Comparison of ENCODE assay signal across 1 cellular context in the genomic region with DNA sequence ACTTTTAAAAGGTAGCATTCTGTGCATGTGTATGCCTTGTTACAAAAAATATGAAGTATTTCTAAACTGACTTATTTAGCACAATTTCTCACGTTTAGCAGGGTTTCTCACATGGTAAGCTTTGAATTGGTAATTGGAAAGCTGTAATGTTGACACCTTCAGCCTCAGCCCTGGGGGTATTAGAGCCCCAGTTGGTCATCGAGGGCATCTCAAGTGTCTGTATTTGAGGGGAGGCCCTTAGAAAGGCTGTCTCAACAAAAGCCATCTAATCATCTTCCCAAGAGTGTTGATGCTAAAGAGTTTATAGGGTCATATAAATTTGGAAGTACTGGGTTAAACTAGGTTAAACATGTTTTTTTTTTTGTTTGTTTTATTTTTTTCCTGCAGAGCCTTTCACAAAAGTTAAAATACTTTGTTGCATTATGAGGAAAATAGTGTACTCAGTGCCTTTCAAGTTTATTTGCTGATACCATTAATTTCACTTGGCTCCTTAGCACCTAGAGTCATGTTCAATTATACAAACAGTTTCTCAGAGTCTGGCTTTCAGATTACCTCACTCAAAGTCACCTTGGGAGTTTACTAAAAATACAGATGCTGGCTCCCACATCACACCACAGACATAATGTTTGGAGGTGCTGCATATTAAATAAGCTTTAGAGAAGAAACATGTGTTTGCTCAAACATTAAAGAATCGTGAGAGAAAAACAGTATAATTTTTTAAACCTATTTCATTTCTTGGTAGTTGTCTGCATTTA.
TF ChIP-seq lines count a peak whose summit lies in the region.

No MANE protein-coding gene starts in this region.

TF ChIP-seq in HEK293, 187 proteins besides CTCF, POLR2A, EP300 and RAD21 (continued from another document and continues in another):
- TF ChIP-seq, protein P1, sequence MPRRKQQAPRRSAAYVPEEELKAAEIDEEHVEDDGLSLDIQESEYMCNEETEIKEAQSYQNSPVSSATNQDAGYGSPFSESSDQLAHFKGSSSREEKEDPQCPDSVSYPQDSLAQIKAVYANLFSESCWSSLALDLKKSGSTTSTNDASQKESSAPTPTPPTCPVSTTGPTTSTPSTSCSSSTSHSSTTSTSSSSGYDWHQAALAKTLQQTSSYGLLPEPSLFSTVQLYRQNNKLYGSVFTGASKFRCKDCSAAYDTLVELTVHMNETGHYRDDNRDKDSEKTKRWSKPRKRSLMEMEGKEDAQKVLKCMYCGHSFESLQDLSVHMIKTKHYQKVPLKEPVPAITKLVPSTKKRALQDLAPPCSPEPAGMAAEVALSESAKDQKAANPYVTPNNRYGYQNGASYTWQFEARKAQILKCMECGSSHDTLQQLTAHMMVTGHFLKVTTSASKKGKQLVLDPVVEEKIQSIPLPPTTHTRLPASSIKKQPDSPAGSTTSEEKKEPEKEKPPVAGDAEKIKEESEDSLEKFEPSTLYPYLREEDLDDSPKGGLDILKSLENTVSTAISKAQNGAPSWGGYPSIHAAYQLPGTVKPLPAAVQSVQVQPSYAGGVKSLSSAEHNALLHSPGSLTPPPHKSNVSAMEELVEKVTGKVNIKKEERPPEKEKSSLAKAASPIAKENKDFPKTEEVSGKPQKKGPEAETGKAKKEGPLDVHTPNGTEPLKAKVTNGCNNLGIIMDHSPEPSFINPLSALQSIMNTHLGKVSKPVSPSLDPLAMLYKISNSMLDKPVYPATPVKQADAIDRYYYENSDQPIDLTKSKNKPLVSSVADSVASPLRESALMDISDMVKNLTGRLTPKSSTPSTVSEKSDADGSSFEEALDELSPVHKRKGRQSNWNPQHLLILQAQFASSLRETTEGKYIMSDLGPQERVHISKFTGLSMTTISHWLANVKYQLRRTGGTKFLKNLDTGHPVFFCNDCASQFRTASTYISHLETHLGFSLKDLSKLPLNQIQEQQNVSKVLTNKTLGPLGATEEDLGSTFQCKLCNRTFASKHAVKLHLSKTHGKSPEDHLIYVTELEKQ (tag by site-specific recombination; IDR thresholded peaks at IDR 0.05; ENCODE audit: borderline replicate concordance): no peak; the same call in 1 of the 2 replicates
- no peak; the same call in 1 of the 2 replicates for TF ChIP-seq TRIM28 (IDR thresholded peaks at IDR 0.05; ENCODE audit: borderline replicate concordance, low read length)
- no peak for TF ChIP-seq ZNF155 (tag by site-specific recombination; IDR thresholded peaks at IDR 0.05)
- TF ChIP-seq ZNF24 (tag by site-specific recombination; IDR thresholded peaks at IDR 0.05): no peak
- no peak for TF ChIP-seq ZNF16 (tag by site-specific recombination; IDR thresholded peaks at IDR 0.05; ENCODE audit: low read depth)
- TF ChIP-seq ZBTB17 (tag by site-specific recombination; IDR thresholded peaks at IDR 0.05): 0 out of 2 replicates have a peak, but pooled peaks have one; percentile 21
- no peak for TF ChIP-seq ZNF707 (tag by site-specific recombination; IDR thresholded peaks at IDR 0.05)
- TF ChIP-seq ZFP37 (tag by site-specific recombination; IDR thresholded peaks at IDR 0.05): no peak
- no peak for TF ChIP-seq ZNF549 (tag by site-specific recombination; IDR thresholded peaks at IDR 0.05)
- TF ChIP-seq ZBTB8A (tag by site-specific recombination; IDR thresholded peaks at IDR 0.05): peak; percentile 43; the same call in 1 of the 2 replicates
- TF ChIP-seq SP7 (tag by site-specific recombination; IDR thresholded peaks at IDR 0.05): no peak
- TF ChIP-seq ZBTB20 (tag by site-specific recombination; IDR thresholded peaks at IDR 0.05): peak; percentile 86
- TF ChIP-seq ZSCAN30 (tag by site-specific recombination; IDR thresholded peaks at IDR 0.05): no peak
- TF ChIP-seq OVOL3 (tag by site-specific recombination; IDR thresholded peaks at IDR 0.05): 0 out of 2 replicates have a peak, but pooled peaks have one; percentile 38
- TF ChIP-seq ZNF37A (tag by site-specific recombination; IDR thresholded peaks at IDR 0.05): no peak
- TF ChIP-seq, protein P2, sequence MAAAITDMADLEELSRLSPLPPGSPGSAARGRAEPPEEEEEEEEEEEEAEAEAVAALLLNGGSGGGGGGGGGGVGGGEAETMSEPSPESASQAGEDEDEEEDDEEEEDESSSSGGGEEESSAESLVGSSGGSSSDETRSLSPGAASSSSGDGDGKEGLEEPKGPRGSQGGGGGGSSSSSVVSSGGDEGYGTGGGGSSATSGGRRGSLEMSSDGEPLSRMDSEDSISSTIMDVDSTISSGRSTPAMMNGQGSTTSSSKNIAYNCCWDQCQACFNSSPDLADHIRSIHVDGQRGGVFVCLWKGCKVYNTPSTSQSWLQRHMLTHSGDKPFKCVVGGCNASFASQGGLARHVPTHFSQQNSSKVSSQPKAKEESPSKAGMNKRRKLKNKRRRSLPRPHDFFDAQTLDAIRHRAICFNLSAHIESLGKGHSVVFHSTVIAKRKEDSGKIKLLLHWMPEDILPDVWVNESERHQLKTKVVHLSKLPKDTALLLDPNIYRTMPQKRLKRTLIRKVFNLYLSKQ (tag by site-specific recombination; IDR thresholded peaks at IDR 0.05; ENCODE audit: borderline replicate concordance): no peak
- TF ChIP-seq, protein P3, sequence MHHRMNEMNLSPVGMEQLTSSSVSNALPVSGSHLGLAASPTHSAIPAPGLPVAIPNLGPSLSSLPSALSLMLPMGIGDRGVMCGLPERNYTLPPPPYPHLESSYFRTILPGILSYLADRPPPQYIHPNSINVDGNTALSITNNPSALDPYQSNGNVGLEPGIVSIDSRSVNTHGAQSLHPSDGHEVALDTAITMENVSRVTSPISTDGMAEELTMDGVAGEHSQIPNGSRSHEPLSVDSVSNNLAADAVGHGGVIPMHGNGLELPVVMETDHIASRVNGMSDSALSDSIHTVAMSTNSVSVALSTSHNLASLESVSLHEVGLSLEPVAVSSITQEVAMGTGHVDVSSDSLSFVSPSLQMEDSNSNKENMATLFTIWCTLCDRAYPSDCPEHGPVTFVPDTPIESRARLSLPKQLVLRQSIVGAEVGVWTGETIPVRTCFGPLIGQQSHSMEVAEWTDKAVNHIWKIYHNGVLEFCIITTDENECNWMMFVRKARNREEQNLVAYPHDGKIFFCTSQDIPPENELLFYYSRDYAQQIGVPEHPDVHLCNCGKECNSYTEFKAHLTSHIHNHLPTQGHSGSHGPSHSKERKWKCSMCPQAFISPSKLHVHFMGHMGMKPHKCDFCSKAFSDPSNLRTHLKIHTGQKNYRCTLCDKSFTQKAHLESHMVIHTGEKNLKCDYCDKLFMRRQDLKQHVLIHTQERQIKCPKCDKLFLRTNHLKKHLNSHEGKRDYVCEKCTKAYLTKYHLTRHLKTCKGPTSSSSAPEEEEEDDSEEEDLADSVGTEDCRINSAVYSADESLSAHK (tag by site-specific recombination; IDR thresholded peaks at IDR 0.05): peak; percentile 81
- TF ChIP-seq IKZF3 (tag by site-specific recombination; IDR thresholded peaks at IDR 0.05): peak; percentile 70
- TF ChIP-seq, protein P4, sequence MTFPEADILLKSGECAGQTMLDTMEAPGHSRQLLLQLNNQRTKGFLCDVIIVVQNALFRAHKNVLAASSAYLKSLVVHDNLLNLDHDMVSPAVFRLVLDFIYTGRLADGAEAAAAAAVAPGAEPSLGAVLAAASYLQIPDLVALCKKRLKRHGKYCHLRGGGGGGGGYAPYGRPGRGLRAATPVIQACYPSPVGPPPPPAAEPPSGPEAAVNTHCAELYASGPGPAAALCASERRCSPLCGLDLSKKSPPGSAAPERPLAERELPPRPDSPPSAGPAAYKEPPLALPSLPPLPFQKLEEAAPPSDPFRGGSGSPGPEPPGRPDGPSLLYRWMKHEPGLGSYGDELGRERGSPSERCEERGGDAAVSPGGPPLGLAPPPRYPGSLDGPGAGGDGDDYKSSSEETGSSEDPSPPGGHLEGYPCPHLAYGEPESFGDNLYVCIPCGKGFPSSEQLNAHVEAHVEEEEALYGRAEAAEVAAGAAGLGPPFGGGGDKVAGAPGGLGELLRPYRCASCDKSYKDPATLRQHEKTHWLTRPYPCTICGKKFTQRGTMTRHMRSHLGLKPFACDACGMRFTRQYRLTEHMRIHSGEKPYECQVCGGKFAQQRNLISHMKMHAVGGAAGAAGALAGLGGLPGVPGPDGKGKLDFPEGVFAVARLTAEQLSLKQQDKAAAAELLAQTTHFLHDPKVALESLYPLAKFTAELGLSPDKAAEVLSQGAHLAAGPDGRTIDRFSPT (tag by site-specific recombination; IDR thresholded peaks at IDR 0.05): peak; percentile 32; the same call in 1 of the 2 replicates
- TF ChIP-seq ZNF239 (tag by site-specific recombination; IDR thresholded peaks at IDR 0.05): no peak
- no peak for TF ChIP-seq ZEB2 (tag by site-specific recombination; IDR thresholded peaks at IDR 0.05)
- TF ChIP-seq ZNF366 (tag by site-specific recombination; conservative IDR thresholded peaks at IDR 0.05): peak; percentile 79
- no peak for TF ChIP-seq ZNF391 (tag by site-specific recombination; IDR thresholded peaks at IDR 0.05; ENCODE audit: borderline replicate concordance, low read depth)
- no peak for TF ChIP-seq ZNF341 (tag by site-specific recombination; IDR thresholded peaks at IDR 0.05; ENCODE audit: low read depth)
- TF ChIP-seq ZNF629 (tag by site-specific recombination; IDR thresholded peaks at IDR 0.05): peak; percentile 48; the same call in 1 of the 2 replicates
- TF ChIP-seq, protein P5, sequence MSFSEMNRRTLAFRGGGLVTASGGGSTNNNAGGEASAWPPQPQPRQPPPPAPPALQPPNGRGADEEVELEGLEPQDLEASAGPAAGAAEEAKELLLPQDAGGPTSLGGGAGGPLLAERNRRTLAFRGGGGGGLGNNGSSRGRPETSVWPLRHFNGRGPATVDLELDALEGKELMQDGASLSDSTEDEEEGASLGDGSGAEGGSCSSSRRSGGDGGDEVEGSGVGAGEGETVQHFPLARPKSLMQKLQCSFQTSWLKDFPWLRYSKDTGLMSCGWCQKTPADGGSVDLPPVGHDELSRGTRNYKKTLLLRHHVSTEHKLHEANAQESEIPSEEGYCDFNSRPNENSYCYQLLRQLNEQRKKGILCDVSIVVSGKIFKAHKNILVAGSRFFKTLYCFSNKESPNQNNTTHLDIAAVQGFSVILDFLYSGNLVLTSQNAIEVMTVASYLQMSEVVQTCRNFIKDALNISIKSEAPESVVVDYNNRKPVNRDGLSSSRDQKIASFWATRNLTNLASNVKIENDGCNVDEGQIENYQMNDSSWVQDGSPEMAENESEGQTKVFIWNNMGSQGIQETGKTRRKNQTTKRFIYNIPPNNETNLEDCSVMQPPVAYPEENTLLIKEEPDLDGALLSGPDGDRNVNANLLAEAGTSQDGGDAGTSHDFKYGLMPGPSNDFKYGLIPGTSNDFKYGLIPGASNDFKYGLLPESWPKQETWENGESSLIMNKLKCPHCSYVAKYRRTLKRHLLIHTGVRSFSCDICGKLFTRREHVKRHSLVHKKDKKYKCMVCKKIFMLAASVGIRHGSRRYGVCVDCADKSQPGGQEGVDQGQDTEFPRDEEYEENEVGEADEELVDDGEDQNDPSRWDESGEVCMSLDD (tag by site-specific recombination; IDR thresholded peaks at IDR 0.05): no peak
- TF ChIP-seq ZNF510 (tag by site-specific recombination; IDR thresholded peaks at IDR 0.05; ENCODE audit: insufficient replicate concordance): no peak
- TF ChIP-seq ZSCAN16 (tag by site-specific recombination; IDR thresholded peaks at IDR 0.05): no peak
- peak; percentile 21 for TF ChIP-seq ZXDB (tag by site-specific recombination; IDR thresholded peaks at IDR 0.05)
- no peak for TF ChIP-seq HOXC10 (CRISPR knock-in tag; IDR thresholded peaks at IDR 0.05)
- TF ChIP-seq ZSCAN23 (tag by site-specific recombination; IDR thresholded peaks at IDR 0.05): 0 out of 2 replicates have a peak, but pooled peaks have one; percentile 61
- no peak for TF ChIP-seq EGR2 (tag by site-specific recombination; IDR thresholded peaks at IDR 0.05; ENCODE audit: low read depth)
- TF ChIP-seq, protein P6, sequence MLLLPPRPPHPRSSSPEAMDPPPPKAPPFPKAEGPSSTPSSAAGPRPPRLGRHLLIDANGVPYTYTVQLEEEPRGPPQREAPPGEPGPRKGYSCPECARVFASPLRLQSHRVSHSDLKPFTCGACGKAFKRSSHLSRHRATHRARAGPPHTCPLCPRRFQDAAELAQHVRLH (tag by site-specific recombination; IDR thresholded peaks at IDR 0.05): 0 out of 2 replicates have a peak, but pooled peaks have one; percentile 20
- TF ChIP-seq ZNF600 (tag by site-specific recombination; IDR thresholded peaks at IDR 0.05): no peak
- TF ChIP-seq, protein P7, sequence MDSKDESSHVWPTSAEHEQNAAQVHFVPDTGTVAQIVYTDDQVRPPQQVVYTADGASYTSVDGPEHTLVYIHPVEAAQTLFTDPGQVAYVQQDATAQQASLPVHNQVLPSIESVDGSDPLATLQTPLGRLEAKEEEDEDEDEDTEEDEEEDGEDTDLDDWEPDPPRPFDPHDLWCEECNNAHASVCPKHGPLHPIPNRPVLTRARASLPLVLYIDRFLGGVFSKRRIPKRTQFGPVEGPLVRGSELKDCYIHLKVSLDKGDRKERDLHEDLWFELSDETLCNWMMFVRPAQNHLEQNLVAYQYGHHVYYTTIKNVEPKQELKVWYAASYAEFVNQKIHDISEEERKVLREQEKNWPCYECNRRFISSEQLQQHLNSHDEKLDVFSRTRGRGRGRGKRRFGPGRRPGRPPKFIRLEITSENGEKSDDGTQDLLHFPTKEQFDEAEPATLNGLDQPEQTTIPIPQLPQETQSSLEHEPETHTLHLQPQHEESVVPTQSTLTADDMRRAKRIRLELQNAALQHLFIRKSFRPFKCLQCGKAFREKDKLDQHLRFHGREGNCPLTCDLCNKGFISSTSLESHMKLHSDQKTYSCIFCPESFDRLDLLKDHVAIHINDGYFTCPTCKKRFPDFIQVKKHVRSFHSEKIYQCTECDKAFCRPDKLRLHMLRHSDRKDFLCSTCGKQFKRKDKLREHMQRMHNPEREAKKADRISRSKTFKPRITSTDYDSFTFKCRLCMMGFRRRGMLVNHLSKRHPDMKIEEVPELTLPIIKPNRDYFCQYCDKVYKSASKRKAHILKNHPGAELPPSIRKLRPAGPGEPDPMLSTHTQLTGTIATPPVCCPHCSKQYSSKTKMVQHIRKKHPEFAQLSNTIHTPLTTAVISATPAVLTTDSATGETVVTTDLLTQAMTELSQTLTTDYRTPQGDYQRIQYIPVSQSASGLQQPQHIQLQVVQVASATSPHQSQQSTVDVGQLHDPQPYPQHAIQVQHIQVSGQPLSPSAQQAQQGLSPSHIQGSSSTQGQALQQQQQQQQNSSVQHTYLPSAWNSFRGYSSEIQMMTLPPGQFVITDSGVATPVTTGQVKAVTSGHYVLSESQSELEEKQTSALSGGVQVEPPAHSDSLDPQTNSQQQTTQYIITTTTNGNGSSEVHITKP (tag by site-specific recombination; IDR thresholded peaks at IDR 0.05): peak; percentile 48; the same call in 1 of the 2 replicates
- TF ChIP-seq ZNF571 (tag by site-specific recombination; IDR thresholded peaks at IDR 0.05): no peak
- TF ChIP-seq, protein P8, sequence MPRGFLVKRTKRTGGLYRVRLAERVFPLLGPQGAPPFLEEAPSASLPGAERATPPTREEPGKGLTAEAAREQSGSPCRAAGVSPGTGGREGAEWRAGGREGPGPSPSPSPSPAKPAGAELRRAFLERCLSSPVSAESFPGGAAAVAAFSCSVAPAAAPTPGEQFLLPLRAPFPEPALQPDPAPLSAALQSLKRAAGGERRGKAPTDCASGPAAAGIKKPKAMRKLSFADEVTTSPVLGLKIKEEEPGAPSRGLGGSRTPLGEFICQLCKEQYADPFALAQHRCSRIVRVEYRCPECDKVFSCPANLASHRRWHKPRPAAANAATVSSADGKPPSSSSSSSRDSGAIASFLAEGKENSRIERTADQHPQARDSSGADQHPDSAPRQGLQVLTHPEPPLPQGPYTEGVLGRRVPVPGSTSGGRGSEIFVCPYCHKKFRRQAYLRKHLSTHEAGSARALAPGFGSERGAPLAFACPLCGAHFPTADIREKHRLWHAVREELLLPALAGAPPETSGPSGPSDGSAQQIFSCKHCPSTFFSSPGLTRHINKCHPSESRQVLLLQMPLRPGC (tag by site-specific recombination; IDR thresholded peaks at IDR 0.05): 0 out of 2 replicates have a peak, but pooled peaks have one; percentile 49
